9 cellular contexts compared by ENCODE assay signal in the genomic region with DNA sequence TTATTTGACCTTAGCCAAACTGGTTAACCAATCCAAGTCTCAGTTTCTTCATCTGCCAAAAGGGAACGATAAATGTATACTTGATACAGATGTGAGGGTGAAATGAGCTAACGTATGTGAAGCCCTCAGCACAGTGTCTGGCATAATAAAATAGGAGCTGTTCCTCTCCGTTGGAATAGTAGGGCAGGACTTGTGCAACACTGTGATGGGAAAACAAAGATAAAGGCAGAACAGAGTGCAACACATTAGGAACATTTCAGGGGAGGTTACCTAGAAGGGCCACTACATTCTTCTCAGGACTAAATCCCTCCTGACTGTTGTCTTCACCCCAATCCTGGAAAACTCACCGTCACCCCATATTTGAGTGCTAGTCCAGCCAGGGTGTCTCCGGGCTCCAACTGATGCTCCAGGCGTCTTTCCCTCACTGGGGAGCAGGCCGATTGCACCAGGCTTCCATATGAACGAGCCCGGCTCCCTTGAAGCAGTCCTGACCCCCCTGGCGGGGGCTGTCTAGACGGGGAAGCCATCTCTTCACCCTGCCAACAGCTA. TPM values are rescaled to one million over a fixed set of nuclear protein-coding genes. Genes with fewer than 3 reads are reported as not detected.
A peak's percentile ranks its signal among the peaks of the same experiment; 100 is the strongest.
DNase-seq lines count a peak whose midpoint lies in the region; ATAC-seq lines count a peak whose summit lies in the region.
"Had no signal": no experiment of that assay in that cellular context is flagged by ENCODE, and none has a peak within 500 bp of the region (broad histone marks: within the 10 kb centered on the region; RNA-seq: fewer than 3 reads in every experiment).

No MANE protein-coding gene starts in this region.

- 24% methylated on average over 11 of the region's 11 CpGs for WGBS in right cardiac atrium

- intact Hi-C loops in activated T-helper 2 cell treated with anti-CD3 and anti-CD28 coated beads, Interferon-gamma antibody, Interleukin-2, Interleukin-4, amounts not matched to agents 10 μg/mL and 5 μg/mL and 100 μg/mL, durations not matched to agents 14 hours and 24 hours and 36 hours (cut with micrococcal nuclease): loop anchor here (1.0 to 2.0 kb wide), 3 partner anchors 8 to 34 kb away; a partner anchor contains a TSS
- intact Hi-C loops in right cardiac atrium (cut with DNase I): no loop called here

- no peak for DNase-seq in HAP-1 (ENCODE audit: low spot score in 2 of 2)
- DNase-seq in activated T-helper 2 cell treated with anti-CD3 and anti-CD28 coated beads, Interferon-gamma antibody, Interleukin-2, Interleukin-4, amounts not matched to agents 10 μg/mL and 5 μg/mL and 100 μg/mL, durations not matched to agents 14 hours and 24 hours and 36 hours (ENCODE audit: low spot score): no peak
- DNase-seq in right cardiac atrium: no peak
- no peak for DNase-seq in AML-193 (lab: John Stamatoyannopoulos, UW)
- DNase-seq in Ammon's horn (ENCODE audit: low spot score): no peak
- no peak for DNase-seq in putamen (ENCODE audit: low spot score)

- H3K27me3 ChIP-seq in HAP-1 (ENCODE audit: low read depth) (no peaks in the 10 kb centered on the region), right cardiac atrium (ENCODE audit: control insufficient read depth, insufficient read depth) (no peaks in the 10 kb centered on the region)

- ATAC-seq in right cardiac atrium (peak; percentile 20 to 30), HG02852 (IDR thresholded peaks at IDR 0.05; ENCODE audit: unreplicated experiment) (no peak)

- peaks cover 12% of the 10 kb centered on the region for H3K36me3 ChIP-seq in HAP-1 (replicated peaks)

- H3K36me3 Mint-ChIP-seq in activated T-helper 2 cell treated with anti-CD3 and anti-CD28 coated beads, Interferon-gamma antibody, Interleukin-2, Interleukin-4, amounts not matched to agents 10 μg/mL and 5 μg/mL and 100 μg/mL, durations not matched to agents 14 hours and 24 hours and 36 hours (ENCODE audit: low read depth): peaks cover 69% of the 10 kb centered on the region

- no peaks in the 10 kb centered on the region for H3K9me3 ChIP-seq in HAP-1
- no peaks in the 10 kb centered on the region for H3K9me3 ChIP-seq in right cardiac atrium (ENCODE audit: control insufficient read depth, low read length)

- peak overlapping the region; percentile 98 for H3K27ac ChIP-seq in right cardiac atrium (ENCODE audit: low read length)
- peak overlapping the region in 20 of 21 experiments; percentile 52 to 92 (median 86) for H3K27ac ChIP-seq in skin epidermis

- H3K4me3 ChIP-seq in HAP-1 (peak overlapping the region; percentile 87), right cardiac atrium (ENCODE audit: low read length) (peak overlapping the region; percentile 98), skin epidermis (peak overlapping the region; percentile 42 to 77 (median 72))

- peaks cover 10% of the 10 kb centered on the region for H3K4me1 ChIP-seq in HAP-1
- H3K4me1 ChIP-seq in right cardiac atrium (ENCODE audit: control insufficient read depth, insufficient read depth, low read length): peaks cover 7% of the 10 kb centered on the region

- peaks cover 43% of the 10 kb centered on the region for H3K4me1 Mint-ChIP-seq in activated T-helper 2 cell treated with anti-CD3 and anti-CD28 coated beads, Interferon-gamma antibody, Interleukin-2, Interleukin-4, amounts not matched to agents 10 μg/mL and 5 μg/mL and 100 μg/mL, durations not matched to agents 14 hours and 24 hours and 36 hours (ENCODE audit: low read depth)

- H3K27ac Mint-ChIP-seq in activated T-helper 2 cell treated with anti-CD3 and anti-CD28 coated beads, Interferon-gamma antibody, Interleukin-2, Interleukin-4, amounts not matched to agents 10 μg/mL and 5 μg/mL and 100 μg/mL, durations not matched to agents 14 hours and 24 hours and 36 hours: peak overlapping the region; percentile 91

- H3K4me3 Mint-ChIP-seq in activated T-helper 2 cell treated with anti-CD3 and anti-CD28 coated beads, Interferon-gamma antibody, Interleukin-2, Interleukin-4, amounts not matched to agents 10 μg/mL and 5 μg/mL and 100 μg/mL, durations not matched to agents 14 hours and 24 hours and 36 hours (ENCODE audit: low read depth): peak overlapping the region; percentile 91

- no peaks in the 10 kb centered on the region for H3K9me3 Mint-ChIP-seq in activated T-helper 2 cell treated with anti-CD3 and anti-CD28 coated beads, Interferon-gamma antibody, Interleukin-2, Interleukin-4, amounts not matched to agents 10 μg/mL and 5 μg/mL and 100 μg/mL, durations not matched to agents 14 hours and 24 hours and 36 hours

- in situ Hi-C loops in HAP-1 (cut with MboI; ENCODE audit: low sequenced_read_pairs): no loop called here

- no peaks in the 10 kb centered on the region for H3K27me3 Mint-ChIP-seq in activated T-helper 2 cell treated with anti-CD3 and anti-CD28 coated beads, Interferon-gamma antibody, Interleukin-2, Interleukin-4, amounts not matched to agents 10 μg/mL and 5 μg/mL and 100 μg/mL, durations not matched to agents 14 hours and 24 hours and 36 hours (ENCODE audit: low read depth)

RNA-seq across cellular contexts. Expression of a gene that starts 0.9 kb away (rescaled TPM):
- 3.6 and 4.9 TPM in 2 replicates for total RNA-seq in activated T-helper 2 cell treated with anti-CD3 and anti-CD28 coated beads, Interferon-gamma antibody, Interleukin-2, Interleukin-4, amounts not matched to agents 10 μg/mL and 5 μg/mL and 100 μg/mL, durations not matched to agents 14 hours and 24 hours and 36 hours
- 10 to 100 TPM in 3 of 4 donors, 1 to 10 TPM in 1; 8.5 to 16.5 (median 15.6) TPM for total RNA-seq in right cardiac atrium
- polyA plus RNA-seq in right cardiac atrium: 9.9 TPM

RNA-seq across cellular contexts. Expression of a gene that starts 1.1 kb away (rescaled TPM):
- 82.4 and 89.1 TPM in 2 replicates for total RNA-seq in activated T-helper 2 cell treated with anti-CD3 and anti-CD28 coated beads, Interferon-gamma antibody, Interleukin-2, Interleukin-4, amounts not matched to agents 10 μg/mL and 5 μg/mL and 100 μg/mL, durations not matched to agents 14 hours and 24 hours and 36 hours
- 10 to 100 TPM; 18.3 to 25.6 (median 21.5) TPM for total RNA-seq in right cardiac atrium
- polyA plus RNA-seq in right cardiac atrium: 23.7 TPM

RNA-seq across cellular contexts. Expression of a gene that starts 8.4 kb away (rescaled TPM):
- total RNA-seq in activated T-helper 2 cell treated with anti-CD3 and anti-CD28 coated beads, Interferon-gamma antibody, Interleukin-2, Interleukin-4, amounts not matched to agents 10 μg/mL and 5 μg/mL and 100 μg/mL, durations not matched to agents 14 hours and 24 hours and 36 hours: 24.3 and 28.7 TPM in 2 replicates
- 1 to 10 TPM; 1.8 to 3.7 (median 2.3) TPM for total RNA-seq in right cardiac atrium
- polyA plus RNA-seq in right cardiac atrium: 2.1 TPM
- total RNA-seq: HT1080 had no signal

RNA-seq across cellular contexts. Expression of a gene that starts 11.0 kb away (rescaled TPM):
- 1.0 TPM in 1 of 2 replicates, not detected in the other for total RNA-seq in activated T-helper 2 cell treated with anti-CD3 and anti-CD28 coated beads, Interferon-gamma antibody, Interleukin-2, Interleukin-4, amounts not matched to agents 10 μg/mL and 5 μg/mL and 100 μg/mL, durations not matched to agents 14 hours and 24 hours and 36 hours
- not detected for total RNA-seq in right cardiac atrium
- polyA plus RNA-seq in right cardiac atrium: 0.20 TPM

RNA-seq across cellular contexts. Expression of a gene that starts 18.4 kb away (rescaled TPM):
- 1.7 and 2.0 TPM in 2 replicates for total RNA-seq in activated T-helper 2 cell treated with anti-CD3 and anti-CD28 coated beads, Interferon-gamma antibody, Interleukin-2, Interleukin-4, amounts not matched to agents 10 μg/mL and 5 μg/mL and 100 μg/mL, durations not matched to agents 14 hours and 24 hours and 36 hours
- total RNA-seq in right cardiac atrium: 10 to 100 TPM; 23.7 to 70.5 (median 53.3) TPM
- 58.3 TPM for polyA plus RNA-seq in right cardiac atrium
